2 cellular contexts compared by ENCODE assay signal in the genomic region with DNA sequence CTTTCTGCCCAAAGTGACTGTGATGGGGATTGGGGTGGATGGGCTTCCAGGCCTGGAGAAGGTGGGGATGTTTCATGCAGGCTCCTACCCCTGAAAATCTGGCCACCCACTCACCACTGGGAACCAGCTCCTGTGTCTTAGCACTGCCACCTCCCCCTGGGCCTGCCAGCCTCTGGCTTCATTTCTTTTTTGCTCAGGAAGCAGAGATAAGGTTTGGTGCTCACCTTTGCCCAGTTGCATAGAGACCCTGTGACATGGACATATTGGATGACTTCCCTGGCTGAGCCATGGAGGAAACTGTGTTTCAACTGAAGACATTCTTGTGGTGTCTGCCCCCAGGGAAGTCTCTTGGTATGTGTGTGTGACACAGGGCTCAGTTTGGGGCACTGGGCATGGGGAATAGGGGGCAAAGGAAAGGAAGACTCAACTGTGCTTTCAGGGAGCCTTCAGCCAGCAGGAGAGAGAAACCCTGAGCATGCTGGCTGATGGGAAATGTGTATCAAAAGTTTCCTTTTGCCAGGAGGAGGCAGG.
TF ChIP-seq lines count a peak whose summit lies in the region.

No MANE protein-coding gene starts in this region.

TF ChIP-seq in liver, 16 proteins besides CTCF, POLR2A, EP300 and RAD21 (continued from another document):
- TF ChIP-seq, protein P1, sequence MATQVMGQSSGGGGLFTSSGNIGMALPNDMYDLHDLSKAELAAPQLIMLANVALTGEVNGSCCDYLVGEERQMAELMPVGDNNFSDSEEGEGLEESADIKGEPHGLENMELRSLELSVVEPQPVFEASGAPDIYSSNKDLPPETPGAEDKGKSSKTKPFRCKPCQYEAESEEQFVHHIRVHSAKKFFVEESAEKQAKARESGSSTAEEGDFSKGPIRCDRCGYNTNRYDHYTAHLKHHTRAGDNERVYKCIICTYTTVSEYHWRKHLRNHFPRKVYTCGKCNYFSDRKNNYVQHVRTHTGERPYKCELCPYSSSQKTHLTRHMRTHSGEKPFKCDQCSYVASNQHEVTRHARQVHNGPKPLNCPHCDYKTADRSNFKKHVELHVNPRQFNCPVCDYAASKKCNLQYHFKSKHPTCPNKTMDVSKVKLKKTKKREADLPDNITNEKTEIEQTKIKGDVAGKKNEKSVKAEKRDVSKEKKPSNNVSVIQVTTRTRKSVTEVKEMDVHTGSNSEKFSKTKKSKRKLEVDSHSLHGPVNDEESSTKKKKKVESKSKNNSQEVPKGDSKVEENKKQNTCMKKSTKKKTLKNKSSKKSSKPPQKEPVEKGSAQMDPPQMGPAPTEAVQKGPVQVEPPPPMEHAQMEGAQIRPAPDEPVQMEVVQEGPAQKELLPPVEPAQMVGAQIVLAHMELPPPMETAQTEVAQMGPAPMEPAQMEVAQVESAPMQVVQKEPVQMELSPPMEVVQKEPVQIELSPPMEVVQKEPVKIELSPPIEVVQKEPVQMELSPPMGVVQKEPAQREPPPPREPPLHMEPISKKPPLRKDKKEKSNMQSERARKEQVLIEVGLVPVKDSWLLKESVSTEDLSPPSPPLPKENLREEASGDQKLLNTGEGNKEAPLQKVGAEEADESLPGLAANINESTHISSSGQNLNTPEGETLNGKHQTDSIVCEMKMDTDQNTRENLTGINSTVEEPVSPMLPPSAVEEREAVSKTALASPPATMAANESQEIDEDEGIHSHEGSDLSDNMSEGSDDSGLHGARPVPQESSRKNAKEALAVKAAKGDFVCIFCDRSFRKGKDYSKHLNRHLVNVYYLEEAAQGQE (IDR thresholded peaks at IDR 0.05), result no peak
- TF ChIP-seq HNF4A (conservative IDR thresholded peaks at IDR 0.05) (peak in 1 of 2 donors; percentile 54), YY1 (IDR thresholded peaks at IDR 0.05) (peak; percentile 56)
- TF ChIP-seq, protein P2, sequence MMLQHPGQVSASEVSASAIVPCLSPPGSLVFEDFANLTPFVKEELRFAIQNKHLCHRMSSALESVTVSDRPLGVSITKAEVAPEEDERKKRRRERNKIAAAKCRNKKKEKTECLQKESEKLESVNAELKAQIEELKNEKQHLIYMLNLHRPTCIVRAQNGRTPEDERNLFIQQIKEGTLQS (IDR thresholded peaks at IDR 0.05), result no peak

TF ChIP-seq in HepG2, 621 proteins besides CTCF, POLR2A, EP300 and RAD21:
- TF ChIP-seq, protein P3, sequence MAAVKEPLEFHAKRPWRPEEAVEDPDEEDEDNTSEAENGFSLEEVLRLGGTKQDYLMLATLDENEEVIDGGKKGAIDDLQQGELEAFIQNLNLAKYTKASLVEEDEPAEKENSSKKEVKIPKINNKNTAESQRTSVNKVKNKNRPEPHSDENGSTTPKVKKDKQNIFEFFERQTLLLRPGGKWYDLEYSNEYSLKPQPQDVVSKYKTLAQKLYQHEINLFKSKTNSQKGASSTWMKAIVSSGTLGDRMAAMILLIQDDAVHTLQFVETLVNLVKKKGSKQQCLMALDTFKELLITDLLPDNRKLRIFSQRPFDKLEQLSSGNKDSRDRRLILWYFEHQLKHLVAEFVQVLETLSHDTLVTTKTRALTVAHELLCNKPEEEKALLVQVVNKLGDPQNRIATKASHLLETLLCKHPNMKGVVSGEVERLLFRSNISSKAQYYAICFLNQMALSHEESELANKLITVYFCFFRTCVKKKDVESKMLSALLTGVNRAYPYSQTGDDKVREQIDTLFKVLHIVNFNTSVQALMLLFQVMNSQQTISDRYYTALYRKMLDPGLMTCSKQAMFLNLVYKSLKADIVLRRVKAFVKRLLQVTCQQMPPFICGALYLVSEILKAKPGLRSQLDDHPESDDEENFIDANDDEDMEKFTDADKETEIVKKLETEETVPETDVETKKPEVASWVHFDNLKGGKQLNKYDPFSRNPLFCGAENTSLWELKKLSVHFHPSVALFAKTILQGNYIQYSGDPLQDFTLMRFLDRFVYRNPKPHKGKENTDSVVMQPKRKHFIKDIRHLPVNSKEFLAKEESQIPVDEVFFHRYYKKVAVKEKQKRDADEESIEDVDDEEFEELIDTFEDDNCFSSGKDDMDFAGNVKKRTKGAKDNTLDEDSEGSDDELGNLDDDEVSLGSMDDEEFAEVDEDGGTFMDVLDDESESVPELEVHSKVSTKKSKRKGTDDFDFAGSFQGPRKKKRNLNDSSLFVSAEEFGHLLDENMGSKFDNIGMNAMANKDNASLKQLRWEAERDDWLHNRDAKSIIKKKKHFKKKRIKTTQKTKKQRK (IDR thresholded peaks at IDR 0.05; ENCODE audit: low read length), result no peak
- TF ChIP-seq ZSCAN25 (CRISPR knock-in tag; IDR thresholded peaks at IDR 0.05) (no peak), GFI1 (CRISPR knock-in tag; IDR thresholded peaks at IDR 0.05; ENCODE audit: borderline replicate concordance) (no peak), CHCHD3 (CRISPR knock-in tag; IDR thresholded peaks at IDR 0.05) (no peak), ESRRA (CRISPR knock-in tag; IDR thresholded peaks at IDR 0.05; ENCODE audit: low read depth) (no peak), TBL1XR1 (IDR thresholded peaks at IDR 0.05; ENCODE audit: borderline replicate concordance, low read length, partially characterized antibody) (no peak), MAFF (IDR thresholded peaks at IDR 0.05; ENCODE audit: low read depth, low read length) (no peak), MIER2 (CRISPR knock-in tag; IDR thresholded peaks at IDR 0.05) (no peak)
- TF ChIP-seq, protein P4, sequence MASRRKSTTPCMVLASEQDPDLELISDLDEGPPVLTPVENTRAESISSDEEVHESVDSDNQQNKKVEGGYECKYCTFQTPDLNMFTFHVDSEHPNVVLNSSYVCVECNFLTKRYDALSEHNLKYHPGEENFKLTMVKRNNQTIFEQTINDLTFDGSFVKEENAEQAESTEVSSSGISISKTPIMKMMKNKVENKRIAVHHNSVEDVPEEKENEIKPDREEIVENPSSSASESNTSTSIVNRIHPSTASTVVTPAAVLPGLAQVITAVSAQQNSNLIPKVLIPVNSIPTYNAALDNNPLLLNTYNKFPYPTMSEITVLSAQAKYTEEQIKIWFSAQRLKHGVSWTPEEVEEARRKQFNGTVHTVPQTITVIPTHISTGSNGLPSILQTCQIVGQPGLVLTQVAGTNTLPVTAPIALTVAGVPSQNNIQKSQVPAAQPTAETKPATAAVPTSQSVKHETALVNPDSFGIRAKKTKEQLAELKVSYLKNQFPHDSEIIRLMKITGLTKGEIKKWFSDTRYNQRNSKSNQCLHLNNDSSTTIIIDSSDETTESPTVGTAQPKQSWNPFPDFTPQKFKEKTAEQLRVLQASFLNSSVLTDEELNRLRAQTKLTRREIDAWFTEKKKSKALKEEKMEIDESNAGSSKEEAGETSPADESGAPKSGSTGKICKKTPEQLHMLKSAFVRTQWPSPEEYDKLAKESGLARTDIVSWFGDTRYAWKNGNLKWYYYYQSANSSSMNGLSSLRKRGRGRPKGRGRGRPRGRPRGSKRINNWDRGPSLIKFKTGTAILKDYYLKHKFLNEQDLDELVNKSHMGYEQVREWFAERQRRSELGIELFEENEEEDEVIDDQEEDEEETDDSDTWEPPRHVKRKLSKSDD (CRISPR knock-in tag; IDR thresholded peaks at IDR 0.05; ENCODE audit: low read depth), result no peak
- TF ChIP-seq, protein P5, sequence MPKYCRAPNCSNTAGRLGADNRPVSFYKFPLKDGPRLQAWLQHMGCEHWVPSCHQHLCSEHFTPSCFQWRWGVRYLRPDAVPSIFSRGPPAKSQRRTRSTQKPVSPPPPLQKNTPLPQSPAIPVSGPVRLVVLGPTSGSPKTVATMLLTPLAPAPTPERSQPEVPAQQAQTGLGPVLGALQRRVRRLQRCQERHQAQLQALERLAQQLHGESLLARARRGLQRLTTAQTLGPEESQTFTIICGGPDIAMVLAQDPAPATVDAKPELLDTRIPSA (CRISPR knock-in tag; IDR thresholded peaks at IDR 0.05; ENCODE audit: borderline replicate concordance), result no peak
